Comparison of ENCODE assay signal across 28 cellular contexts in the genomic region with DNA sequence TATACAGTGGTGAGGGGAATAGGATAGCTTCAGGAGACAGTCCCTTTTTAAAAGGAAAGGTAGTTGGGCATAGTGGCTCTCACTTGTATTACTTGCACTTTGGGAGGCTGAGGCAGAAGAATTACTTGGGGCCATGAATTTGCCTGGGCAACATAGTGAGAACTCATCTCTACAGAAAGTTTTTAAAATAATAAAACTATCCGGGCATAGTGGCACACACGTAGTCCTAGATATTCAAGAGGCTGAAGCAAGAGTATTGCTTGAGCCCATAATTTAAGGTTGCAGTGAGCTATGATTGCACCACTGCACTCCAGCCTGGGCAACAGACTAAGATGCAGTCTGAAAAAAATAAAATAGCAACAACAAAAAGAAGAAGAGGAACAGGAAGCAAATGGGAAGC.
"Had no signal": no experiment of that assay in that cellular context is flagged by ENCODE, and none has a peak within 500 bp of the region (broad histone marks: within the 10 kb centered on the region; RNA-seq: fewer than 3 reads in every experiment).

No MANE protein-coding gene starts in this region.

- H3K4me3 ChIP-seq: stomach, suprapubic skin, testis, thoracic aorta, thyroid gland, tibial artery, tibial nerve, transverse colon, upper lobe of left lung, upper lobe of right lung, uterus, vagina had no signal

- H3K27me3 ChIP-seq: stomach, suprapubic skin, testis, thyroid gland, tibial artery, tibial nerve, transverse colon, upper lobe of left lung, upper lobe of right lung, uterus, vagina had no signal

- H3K27me3 Mint-ChIP-seq: stimulated activated naive CD8-positive, alpha-beta T cell treated with anti-CD3 and anti-CD28 coated beads, Interleukin-15, Interleukin-2, amounts not matched to agents 100 ng/mL and 50 ng/mL, for 24 hours; type B pancreatic cell had no signal

- H3K36me3 ChIP-seq: thoracic aorta, transverse colon, upper lobe of right lung, uterus, vagina had no signal

- H3K4me3 Mint-ChIP-seq: stimulated activated effector memory CD8-positive, alpha-beta T cell treated with anti-CD3 and anti-CD28 coated beads, Interleukin-12 subunit alpha, Interleukin-12 subunit beta, amount 100 ng/mL, for 72 hours; stimulated activated memory B cell treated with anti-CD40 and anti-IgM and Interleukin-4, amounts not matched to agents 10 μg/mL and 1 μg/mL and 100 μg/mL, for 72 hours; stimulated activated naive B cell treated with anti-CD40 and anti-IgM and Interleukin-4, amounts not matched to agents 10 μg/mL and 1 μg/mL and 100 μg/mL, for 72 hours; stimulated activated naive CD8-positive, alpha-beta T cell treated with anti-CD3 and anti-CD28 coated beads, Interleukin-15, amount 100 ng/mL, for 72 hours; stimulated activated naive CD8-positive, alpha-beta T cell treated with anti-CD3 and anti-CD28 coated beads, Interleukin-15, Interleukin-2, amounts not matched to agents 100 ng/mL and 50 ng/mL, for 24 hours; type B pancreatic cell had no signal

- DNase-seq: stimulated activated CD4-positive, alpha-beta T cell treated with anti-CD3 and anti-CD28 coated beads, Interleukin-2, amount 100 ng/mL, for 48 hours; stimulated activated CD4-positive, alpha-beta T cell treated with anti-CD3 and anti-CD28 coated beads, Interleukin-4, amount 100 ng/mL, for 1 hour; stimulated activated CD4-positive, alpha-beta T cell treated with anti-CD3 and anti-CD28 coated beads, Interleukin-4, amount 100 ng/mL, for 24 hours; stimulated activated CD4-positive, alpha-beta T cell treated with anti-CD3 and anti-CD28 coated beads, Interleukin-4, amount 100 ng/mL, for 4 hours; stimulated activated CD8-positive, alpha-beta memory T cell treated with anti-CD3 and anti-CD28 coated beads, Interleukin-4, amount 100 ng/mL, for 48 hours; stimulated activated naive B cell treated with anti-CD40 and anti-IgM and Interleukin-4, amounts not matched to agents 10 μg/mL and 1 μg/mL and 100 μg/mL, for 72 hours; stimulated activated naive CD4-positive, alpha-beta T cell; stimulated activated naive CD4-positive, alpha-beta T cell treated with Interleukin-2 at 50 U/mL for 16 hours; stimulated activated naive CD8-positive, alpha-beta T cell treated with anti-CD3 and anti-CD28 coated beads, Interleukin-15, amount 100 ng/mL, for 72 hours; stimulated activated naive CD8-positive, alpha-beta T cell treated with anti-CD3 and anti-CD28 coated beads, Interleukin-15, Interleukin-2, amounts not matched to agents 100 U/mL and 50 U/mL, for 24 hours; stomach; substantia nigra; testis; thyroid gland; tibial artery; transverse colon; trophoblast cell; upper lobe of left lung; upper lobe of right lung; uterus had no signal

- H3K9me3 ChIP-seq: suprapubic skin, testis, thoracic aorta, thyroid gland, tibial artery, transverse colon, uterus, vagina had no signal

- H3K4me1 ChIP-seq: thyroid gland, transverse colon, uterus had no signal

- H3K27ac ChIP-seq: stomach, suprapubic skin, testis, thoracic aorta, thyroid gland, tibial artery, tibial nerve, transverse colon, upper lobe of left lung, upper lobe of right lung, uterus, vagina had no signal

- H3K4me1 Mint-ChIP-seq: stimulated activated memory B cell treated with anti-CD40 and anti-IgM and Interleukin-4, amounts not matched to agents 10 μg/mL and 1 μg/mL and 100 μg/mL, for 72 hours; stimulated activated naive B cell treated with anti-CD40 and anti-IgM and Interleukin-4, amounts not matched to agents 10 μg/mL and 1 μg/mL and 100 μg/mL, for 72 hours had no signal

- H3K27ac Mint-ChIP-seq: stimulated activated effector memory CD8-positive, alpha-beta T cell treated with anti-CD3 and anti-CD28 coated beads, Interleukin-12 subunit alpha, Interleukin-12 subunit beta, amount 100 ng/mL, for 72 hours; stimulated activated memory B cell treated with anti-CD40 and anti-IgM and Interleukin-4, amounts not matched to agents 10 μg/mL and 1 μg/mL and 100 μg/mL, for 72 hours; stimulated activated naive B cell treated with anti-CD40 and anti-IgM and Interleukin-4, amounts not matched to agents 10 μg/mL and 1 μg/mL and 100 μg/mL, for 72 hours; stimulated activated naive CD8-positive, alpha-beta T cell treated with anti-CD3 and anti-CD28 coated beads, Interleukin-15, amount 100 ng/mL, for 72 hours; stimulated activated naive CD8-positive, alpha-beta T cell treated with anti-CD3 and anti-CD28 coated beads, Interleukin-15, Interleukin-2, amounts not matched to agents 100 ng/mL and 50 ng/mL, for 24 hours had no signal
